In genomic region chr2:8534729-8535397, GRCh38 we compare ENCODE assay signal across 1 cellular context.
TF ChIP-seq lines count a peak whose summit lies in the region.

No MANE protein-coding gene starts in this region.

TF ChIP-seq in K562, 482 proteins besides CTCF, POLR2A, EP300 and RAD21 (continued from another document):
- TF ChIP-seq UBTF (IDR thresholded peaks at IDR 0.05; ENCODE audit: borderline replicate concordance in 1 of 2, low read depth in 2 of 2, low read length in 2 of 2) (no peak), CEBPB (tag; IDR thresholded peaks at IDR 0.05) (peak; percentile 83), SPI1 (IDR thresholded peaks at IDR 0.05; ENCODE audit: borderline replicate concordance, low read depth, low read length) (0 out of 2 replicates have a peak, but pooled peaks have one; percentile 21), NFE2 (IDR thresholded peaks at IDR 0.05; ENCODE audit: low read depth) (peak; percentile 54), VEZF1 (CRISPR knock-in tag; IDR thresholded peaks at IDR 0.05) (peak; percentile 41; the same call in 1 of the 2 replicates), CEBPG (CRISPR knock-in tag; IDR thresholded peaks at IDR 0.05) (peak; percentile 74; the same call in 1 of the 2 replicates), CEBPG (tag; conservative IDR thresholded peaks at IDR 0.05 in 1 of 2, IDR thresholded peaks at IDR 0.05 in 1 of 2) (peak in 1 of 2 experiments; percentile 42; a peak in 1 of 4 replicates), ZFX (CRISPR knock-in tag; IDR thresholded peaks at IDR 0.05) (peak; percentile 45; the same call in 1 of the 2 replicates), CBFA2T3 (IDR thresholded peaks at IDR 0.05) (peak; percentile 16; the same call in 1 of the 2 replicates), EGR1 (conservative IDR thresholded peaks at IDR 0.05) (peak; percentile 55), NCOA4 (IDR thresholded peaks at IDR 0.05; ENCODE audit: partially characterized antibody) (no peak), ZNF639 (CRISPR knock-in tag; conservative IDR thresholded peaks at IDR 0.05 in 1 of 2, IDR thresholded peaks at IDR 0.05 in 1 of 2) (peak in 1 of 2 experiments; percentile 51; a peak in 1 of 4 replicates)
